In genomic region chr10:122054046-122055025, GRCh38 we compare ENCODE assay signal across 8 cellular contexts.
A peak's percentile ranks its signal among the peaks of the same experiment; 100 is the strongest.
DNase-seq lines count a peak whose midpoint lies in the region; ATAC-seq and TF ChIP-seq lines count a peak whose summit lies in the region.

No MANE protein-coding gene starts in this region.

- intact Hi-C loops in PC-3 (cut with micrococcal nuclease): loop anchor here (1.0 to 5.0 kb wide), 3 partner anchors 58 to 86 kb away; no protein-coding TSS in a partner anchor
- intact Hi-C loops in sigmoid colon (cut with DNase I): loop anchor here (2.0 to 5.0 kb wide), 2 partner anchors 58 to 127 kb away; partner anchors contain the start of gene ATE1

- H3K4me1 ChIP-seq in PC-3 (ENCODE audit: insufficient read depth, low read length) (peaks cover 42% of the 10 kb centered on the region), sigmoid colon (peaks cover 0 to 12% (median 6%) of the 10 kb centered on the region in 4 donors)

- H3K27ac ChIP-seq in PC-3 (ENCODE audit: low read length) (peak overlapping the region; percentile 92), sigmoid colon (peak overlapping the region in 3 of 4 donors; percentile 44 to 51 (median 46))

- H3F3A ChIP-seq in PC-3 (ENCODE audit: low read length, unreplicated experiment): no peaks in the 10 kb centered on the region

- no peak for TF ChIP-seq EP300 in sigmoid colon (IDR thresholded peaks at IDR 0.05)

- no peak overlapping the region for H2AFZ ChIP-seq in PC-3 (ENCODE audit: low read length)

- TF ChIP-seq POLR2A in sigmoid colon (IDR thresholded peaks at IDR 0.05): no peak

- H3K27me3 ChIP-seq in PC-3 (ENCODE audit: low read length): no peaks in the 10 kb centered on the region
- H3K27me3 ChIP-seq in sigmoid colon: no peaks in the 10 kb centered on the region

- DNase-seq in GM13977 (ENCODE audit: low spot score) (peak; percentile 28), PC-3 (peak; percentile 67), fibroblast of pulmonary artery (ENCODE audit: low read depth) (peak; percentile 84), sigmoid colon (peak; percentile 84), AG08395 (ENCODE audit: low spot score) (no peak)

- in situ Hi-C loops in GM13977 (cut with MboI; ENCODE audit: low pct_unique_long_range_greater_than_20kb, low sequenced_read_pairs, unreplicated experiment): no loop called here

- ATAC-seq in PC-3: peak; percentile 30
- no peak for ATAC-seq in GM18873 (IDR thresholded peaks at IDR 0.05; ENCODE audit: low FRiP score, unreplicated experiment)
- no peak for ATAC-seq in GM21717 (IDR thresholded peaks at IDR 0.05; ENCODE audit: unreplicated experiment)
- ATAC-seq in GM21619 (IDR thresholded peaks at IDR 0.05; ENCODE audit: unreplicated experiment): no peak

- H3K4me3 ChIP-seq in PC-3 (ENCODE audit: low read length) (no peak overlapping the region), fibroblast of pulmonary artery (replicated peaks; ENCODE audit: low read depth, low read length) (no peak overlapping the region), sigmoid colon (no peak overlapping the region)

- H3K9me2 ChIP-seq in PC-3 (replicated peaks; ENCODE audit: low read length): no peaks in the 10 kb centered on the region

- H3K9me3 ChIP-seq in PC-3 (ENCODE audit: low read length) (no peaks in the 10 kb centered on the region), sigmoid colon (no peaks in the 10 kb centered on the region)

- POLR2A ChIA-PET in PC-3 (lab: Charles Lee; ENCODE audit: unreplicated experiment): no interaction called here

- H3K79me2 ChIP-seq in PC-3 (ENCODE audit: low read length): no peaks in the 10 kb centered on the region

- BruUV-seq in PC-3 (replicated peaks; lab: Mats Ljungman, UMichigan): no TSS peak

- no peaks in the 10 kb centered on the region for H4K20me1 ChIP-seq in PC-3 (ENCODE audit: low read length)

- TF ChIP-seq CTCF in GM13977 (IDR thresholded peaks at IDR 0.05; ENCODE audit: extremely low read depth, insufficient read depth, missing control alignments) (peak; percentile 50), PC-3 (conservative IDR thresholded peaks at IDR 0.05; ENCODE audit: low read depth, low read length) (peak; percentile 80), fibroblast of pulmonary artery (IDR thresholded peaks at IDR 0.05; ENCODE audit: low read length, missing control alignments) (peak; percentile 86), sigmoid colon (IDR thresholded peaks at IDR 0.05) (peak; percentile 59 to 69 (median 63))

- H3K4me2 ChIP-seq in PC-3 (ENCODE audit: low read length): no peak overlapping the region

- WGBS in sigmoid colon, 2 donors: 56 to 61% methylated on average over 15 of the region's 15 CpGs

- peak overlapping the region; percentile 69 for H3K9ac ChIP-seq in PC-3 (ENCODE audit: low read length)

- H3K36me3 ChIP-seq in PC-3 (ENCODE audit: low read depth, low read length) (no peaks in the 10 kb centered on the region), sigmoid colon (peaks cover 0 to 8% (median 0%) of the 10 kb centered on the region in 4 donors)

- CTCF ChIA-PET in PC-3 (lab: Charles Lee): interaction anchor here (0.7 to 0.9 kb wide), 2 partner anchors 59 to 151 kb away, joined by 3 to 4 read pairs; no protein-coding TSS in a partner anchor
